16 cellular contexts compared by ENCODE assay signal in genomic region chr1:39317111-39317510, GRCh38.
"Had no signal": no experiment of that assay in that cellular context is flagged by ENCODE, and none has a peak within 500 bp of the region (broad histone marks: within the 10 kb centered on the region; RNA-seq: fewer than 3 reads in every experiment).

No MANE protein-coding gene starts in this region.

- H3K9me3 ChIP-seq: ovary, upper lobe of left lung had no signal

- H3K9me3 Mint-ChIP-seq: activated naive CD4-positive, alpha-beta T cell treated with anti-CD3 and anti-CD28 coated beads for 36 hours; activated T-helper 17 cell treated with anti-CD3 and anti-CD28 coated beads, Interleukin-2, amount 50 U/mL, for 72 hours; mesothelial cell of epicardium; neural progenitor cell; stimulated activated naive B cell treated with anti-CD40 and anti-IgM and Interleukin-4, amounts not matched to agents 10 μg/mL and 1 μg/mL and 100 μg/mL, for 72 hours had no signal

- H3K27ac Mint-ChIP-seq: activated naive CD4-positive, alpha-beta T cell treated with anti-CD3 and anti-CD28 coated beads for 36 hours; mesothelial cell of epicardium; neural progenitor cell had no signal

- H3K27me3 Mint-ChIP-seq: activated T-helper 17 cell treated with anti-CD3 and anti-CD28 coated beads, Interleukin-2, amount 50 U/mL, for 72 hours; stimulated activated naive B cell treated with anti-CD40 and anti-IgM and Interleukin-4, amounts not matched to agents 10 μg/mL and 1 μg/mL and 100 μg/mL, for 72 hours had no signal

- H3K4me3 ChIP-seq: dorsolateral prefrontal cortex, neural progenitor cell, ovary, upper lobe of left lung had no signal

- H3K27ac ChIP-seq: neural progenitor cell, ovary had no signal

- H3K4me1 Mint-ChIP-seq: mesothelial cell of epicardium, neural progenitor cell had no signal

- H3K4me3 Mint-ChIP-seq: activated naive CD4-positive, alpha-beta T cell treated with anti-CD3 and anti-CD28 coated beads for 36 hours; activated T-helper 17 cell treated with anti-CD3 and anti-CD28 coated beads, Interleukin-2, amount 50 U/mL, for 72 hours; mesothelial cell of epicardium; neural progenitor cell; stimulated activated naive B cell treated with anti-CD40 and anti-IgM and Interleukin-4, amounts not matched to agents 10 μg/mL and 1 μg/mL and 100 μg/mL, for 72 hours had no signal

- H3K4me1 ChIP-seq: neural progenitor cell, upper lobe of left lung had no signal

- DNase-seq: activated CD4-positive, alpha-beta T cell treated with anti-CD3 and anti-CD28 coated beads, Interleukin-2, amount 50 U/mL, for 4 hours; activated naive CD4-positive, alpha-beta T cell treated with anti-CD3 and anti-CD28 coated beads for 36 hours; amygdala; dorsolateral prefrontal cortex; foreskin melanocyte; head of caudate nucleus; islet precursor cell; left ventricle myocardium superior; ovary; small intestine; stimulated activated naive B cell treated with anti-CD40 and anti-IgM and Interleukin-4, amounts not matched to agents 10 μg/mL and 1 μg/mL and 100 μg/mL, for 72 hours; upper lobe of left lung had no signal

- ATAC-seq: activated CD4-positive, CD25-positive, alpha-beta regulatory T cell treated with anti-CD3 and anti-CD28 coated beads, Interleukin-2, amount 50 U/mL, for 24 hours; activated T-helper 17 cell treated with anti-CD3 and anti-CD28 coated beads, Interleukin-2, amount 50 U/mL, for 72 hours; left ventricle myocardium superior; stimulated activated naive B cell treated with anti-CD40 and anti-IgM and Interleukin-4, amounts not matched to agents 10 μg/mL and 1 μg/mL and 100 μg/mL, for 72 hours had no signal

- H3K27me3 ChIP-seq: dorsolateral prefrontal cortex, neural progenitor cell, ovary, upper lobe of left lung had no signal
